In genomic region chr6:5513393-5513792, GRCh38 we compare ENCODE assay signal across 20 cellular contexts.
"Had no signal": no experiment of that assay in that cellular context is flagged by ENCODE, and none has a peak within 500 bp of the region (broad histone marks: within the 10 kb centered on the region; RNA-seq: fewer than 3 reads in every experiment).

No MANE protein-coding gene starts in this region.

- H3K79me2 ChIP-seq: parathyroid adenoma had no signal

- H3K27ac ChIP-seq: body of pancreas, coronary artery, neutrophil, parathyroid adenoma, sigmoid colon, spleen, stomach, testis, upper lobe of right lung had no signal

- H3K4me3 ChIP-seq: body of pancreas, coronary artery, sigmoid colon, spleen, stomach, testis, upper lobe of right lung had no signal

- H3K4me3 Mint-ChIP-seq: activated CD4-positive, alpha-beta T cell treated with anti-CD3 and anti-CD28 coated beads, Interleukin-2, amount 10 ng/mL, durations not matched to agents 24 days and 14 days; activated naive CD8-positive, alpha-beta T cell treated with anti-CD3 and anti-CD28 coated beads for 36 hours; activated T-helper 1 cell treated with anti-CD3 and anti-CD28 coated beads, Interleukin-12 subunit alpha, Interleukin-12 subunit beta, Interleukin-2, Interleukin-4 antibody, amounts not matched to agents 30 ng/mL and 10 ng/mL and 1 ng/mL, durations not matched to agents 14 hours and 24 hours and 36 hours; central memory CD8-positive, alpha-beta T cell; natural killer cell had no signal

- H3K36me3 Mint-ChIP-seq: natural killer cell had no signal

- H3K4me1 ChIP-seq: body of pancreas, parathyroid adenoma, sigmoid colon, testis, upper lobe of right lung had no signal

- DNase-seq: activated CD4-positive, alpha-beta T cell treated with anti-CD3 and anti-CD28 coated beads, Interleukin-2, amount 10 ng/mL, durations not matched to agents 24 days and 14 days; activated CD4-positive, CD25-positive, alpha-beta regulatory T cell; activated CD8-positive, alpha-beta memory T cell treated with anti-CD3 and anti-CD28 coated beads, Interleukin-2, amount 50 U/mL, for 48 hours; activated naive CD8-positive, alpha-beta T cell treated with anti-CD3 and anti-CD28 coated beads for 36 hours; amygdala; body of pancreas; effector CD8-positive, alpha-beta T cell; foreskin fibroblast; glutamatergic neuron; natural killer cell; sigmoid colon; spleen; stomach; testis; upper lobe of right lung had no signal

- H3K36me3 ChIP-seq: neutrophil, sigmoid colon, stomach, upper lobe of right lung had no signal

- H3K27me3 ChIP-seq: body of pancreas, neutrophil, sigmoid colon, spleen, stomach, testis, upper lobe of right lung had no signal

- H2AFZ ChIP-seq: parathyroid adenoma had no signal

- H3K27ac Mint-ChIP-seq: activated CD4-positive, alpha-beta T cell treated with anti-CD3 and anti-CD28 coated beads, Interleukin-2, amount 10 ng/mL, durations not matched to agents 24 days and 14 days; activated naive CD8-positive, alpha-beta T cell treated with anti-CD3 and anti-CD28 coated beads for 36 hours; activated T-helper 1 cell treated with anti-CD3 and anti-CD28 coated beads, Interleukin-12 subunit alpha, Interleukin-12 subunit beta, Interleukin-2, Interleukin-4 antibody, amounts not matched to agents 30 ng/mL and 10 ng/mL and 1 ng/mL, durations not matched to agents 14 hours and 24 hours and 36 hours; natural killer cell had no signal

- H3K27me3 Mint-ChIP-seq: activated CD4-positive, alpha-beta T cell treated with anti-CD3 and anti-CD28 coated beads, Interleukin-2, amount 10 ng/mL, durations not matched to agents 24 days and 14 days; activated naive CD8-positive, alpha-beta T cell treated with anti-CD3 and anti-CD28 coated beads for 36 hours; central memory CD8-positive, alpha-beta T cell had no signal

- ATAC-seq: body of pancreas, natural killer cell, upper lobe of right lung had no signal

- H3K9me3 Mint-ChIP-seq: activated CD4-positive, alpha-beta T cell treated with anti-CD3 and anti-CD28 coated beads, Interleukin-2, amount 10 ng/mL, durations not matched to agents 24 days and 14 days; activated T-helper 1 cell treated with anti-CD3 and anti-CD28 coated beads, Interleukin-12 subunit alpha, Interleukin-12 subunit beta, Interleukin-2, Interleukin-4 antibody, amounts not matched to agents 30 ng/mL and 10 ng/mL and 1 ng/mL, durations not matched to agents 14 hours and 24 hours and 36 hours; central memory CD8-positive, alpha-beta T cell; natural killer cell had no signal
